ENCODE assay signal across 1 cellular context in genomic region chr2:49004046-49004626, GRCh38.
TF ChIP-seq lines count a peak whose summit lies in the region.

No MANE protein-coding gene starts in this region.

TF ChIP-seq in GM23338, 12 proteins besides CTCF, POLR2A, EP300 and RAD21 (continued from another document):
- TF ChIP-seq, protein P1, sequence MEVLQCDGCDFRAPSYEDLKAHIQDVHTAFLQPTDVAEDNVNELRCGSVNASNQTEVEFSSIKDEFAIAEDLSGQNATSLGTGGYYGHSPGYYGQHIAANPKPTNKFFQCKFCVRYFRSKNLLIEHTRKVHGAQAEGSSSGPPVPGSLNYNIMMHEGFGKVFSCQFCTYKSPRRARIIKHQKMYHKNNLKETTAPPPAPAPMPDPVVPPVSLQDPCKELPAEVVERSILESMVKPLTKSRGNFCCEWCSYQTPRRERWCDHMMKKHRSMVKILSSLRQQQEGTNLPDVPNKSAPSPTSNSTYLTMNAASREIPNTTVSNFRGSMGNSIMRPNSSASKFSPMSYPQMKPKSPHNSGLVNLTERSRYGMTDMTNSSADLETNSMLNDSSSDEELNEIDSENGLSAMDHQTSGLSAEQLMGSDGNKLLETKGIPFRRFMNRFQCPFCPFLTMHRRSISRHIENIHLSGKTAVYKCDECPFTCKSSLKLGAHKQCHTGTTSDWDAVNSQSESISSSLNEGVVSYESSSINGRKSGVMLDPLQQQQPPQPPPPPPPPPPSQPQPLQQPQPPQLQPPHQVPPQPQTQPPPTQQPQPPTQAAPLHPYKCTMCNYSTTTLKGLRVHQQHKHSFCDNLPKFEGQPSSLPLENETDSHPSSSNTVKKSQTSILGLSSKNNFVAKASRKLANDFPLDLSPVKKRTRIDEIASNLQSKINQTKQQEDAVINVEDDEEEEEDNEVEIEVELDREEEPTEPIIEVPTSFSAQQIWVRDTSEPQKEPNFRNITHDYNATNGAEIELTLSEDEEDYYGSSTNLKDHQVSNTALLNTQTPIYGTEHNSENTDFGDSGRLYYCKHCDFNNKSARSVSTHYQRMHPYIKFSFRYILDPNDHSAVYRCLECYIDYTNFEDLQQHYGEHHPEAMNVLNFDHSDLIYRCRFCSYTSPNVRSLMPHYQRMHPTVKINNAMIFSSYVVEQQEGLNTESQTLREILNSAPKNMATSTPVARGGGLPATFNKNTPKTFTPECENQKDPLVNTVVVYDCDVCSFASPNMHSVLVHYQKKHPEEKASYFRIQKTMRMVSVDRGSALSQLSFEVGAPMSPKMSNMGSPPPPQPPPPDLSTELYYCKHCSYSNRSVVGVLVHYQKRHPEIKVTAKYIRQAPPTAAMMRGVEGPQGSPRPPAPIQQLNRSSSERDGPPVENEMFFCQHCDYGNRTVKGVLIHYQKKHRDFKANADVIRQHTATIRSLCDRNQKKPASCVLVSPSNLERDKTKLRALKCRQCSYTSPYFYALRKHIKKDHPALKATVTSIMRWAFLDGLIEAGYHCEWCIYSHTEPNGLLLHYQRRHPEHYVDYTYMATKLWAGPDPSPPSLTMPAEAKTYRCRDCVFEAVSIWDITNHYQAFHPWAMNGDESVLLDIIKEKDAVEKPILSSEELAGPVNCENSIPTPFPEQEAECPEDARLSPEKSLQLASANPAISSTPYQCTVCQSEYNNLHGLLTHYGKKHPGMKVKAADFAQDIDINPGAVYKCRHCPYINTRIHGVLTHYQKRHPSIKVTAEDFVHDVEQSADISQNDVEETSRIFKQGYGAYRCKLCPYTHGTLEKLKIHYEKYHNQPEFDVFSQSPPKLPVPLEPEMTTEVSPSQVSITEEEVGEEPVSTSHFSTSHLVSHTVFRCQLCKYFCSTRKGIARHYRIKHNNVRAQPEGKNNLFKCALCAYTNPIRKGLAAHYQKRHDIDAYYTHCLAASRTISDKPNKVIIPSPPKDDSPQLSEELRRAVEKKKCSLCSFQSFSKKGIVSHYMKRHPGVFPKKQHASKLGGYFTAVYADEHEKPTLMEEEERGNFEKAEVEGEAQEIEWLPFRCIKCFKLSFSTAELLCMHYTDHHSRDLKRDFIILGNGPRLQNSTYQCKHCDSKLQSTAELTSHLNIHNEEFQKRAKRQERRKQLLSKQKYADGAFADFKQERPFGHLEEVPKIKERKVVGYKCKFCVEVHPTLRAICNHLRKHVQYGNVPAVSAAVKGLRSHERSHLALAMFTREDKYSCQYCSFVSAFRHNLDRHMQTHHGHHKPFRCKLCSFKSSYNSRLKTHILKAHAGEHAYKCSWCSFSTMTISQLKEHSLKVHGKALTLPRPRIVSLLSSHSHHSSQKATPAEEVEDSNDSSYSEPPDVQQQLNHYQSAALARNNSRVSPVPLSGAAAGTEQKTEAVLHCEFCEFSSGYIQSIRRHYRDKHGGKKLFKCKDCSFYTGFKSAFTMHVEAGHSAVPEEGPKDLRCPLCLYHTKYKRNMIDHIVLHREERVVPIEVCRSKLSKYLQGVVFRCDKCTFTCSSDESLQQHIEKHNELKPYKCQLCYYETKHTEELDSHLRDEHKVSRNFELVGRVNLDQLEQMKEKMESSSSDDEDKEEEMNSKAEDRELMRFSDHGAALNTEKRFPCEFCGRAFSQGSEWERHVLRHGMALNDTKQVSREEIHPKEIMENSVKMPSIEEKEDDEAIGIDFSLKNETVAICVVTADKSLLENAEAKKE (CRISPR knock-in tag; IDR thresholded peaks at IDR 0.05) = no peak
- TF ChIP-seq ZNF331 (CRISPR knock-in tag; IDR thresholded peaks at IDR 0.05; ENCODE audit: low read depth) (no peak), NANOG (IDR thresholded peaks at IDR 0.05; ENCODE audit: borderline replicate concordance) (no peak)
